In genomic region chr12:49673446-49674317, GRCh38 we compare ENCODE assay signal across 1 cellular context.
TF ChIP-seq lines count a peak whose summit lies in the region.

No MANE protein-coding gene starts in this region.

TF ChIP-seq in HEK293T, 16 proteins besides CTCF, POLR2A, EP300 and RAD21 (continued from another document):
- TF ChIP-seq PKNOX1 (IDR thresholded peaks at IDR 0.05) = no peak
- no peak for TF ChIP-seq ELF4 (IDR thresholded peaks at IDR 0.05)
- no peak for TF ChIP-seq HDGF (IDR thresholded peaks at IDR 0.05; ENCODE audit: borderline replicate concordance)
- no peak for TF ChIP-seq TARDBP (IDR thresholded peaks at IDR 0.05)
